Comparison of ENCODE assay signal across 26 cellular contexts in the genomic region with DNA sequence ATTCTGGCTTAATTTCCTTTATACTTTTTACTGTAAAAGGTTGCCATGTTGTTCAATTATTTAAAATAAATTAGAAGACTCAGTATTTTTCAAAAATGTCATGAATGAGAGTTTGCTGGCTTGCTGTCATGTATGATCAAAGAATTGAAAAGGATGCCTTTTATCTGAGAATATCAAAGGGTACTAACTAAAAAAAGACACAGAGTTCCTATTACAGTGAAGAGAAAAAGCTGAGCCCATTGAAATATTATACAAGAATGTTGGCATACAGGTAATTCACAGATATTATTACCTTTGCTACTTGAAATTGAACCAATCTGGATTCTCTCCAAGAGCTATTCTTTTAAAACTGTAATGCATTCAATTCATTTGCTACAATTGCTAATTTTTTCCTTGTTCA.
"Had no signal": no experiment of that assay in that cellular context is flagged by ENCODE, and none has a peak within 500 bp of the region (broad histone marks: within the 10 kb centered on the region; RNA-seq: fewer than 3 reads in every experiment).

No MANE protein-coding gene starts in this region.

- H3K27me3 ChIP-seq: stomach, suprapubic skin, testis, thyroid gland, tibial artery, tibial nerve, transverse colon, upper lobe of left lung, upper lobe of right lung, uterus, vagina had no signal

- H3K4me1 ChIP-seq: thyroid gland, tibial artery, transverse colon, upper lobe of left lung, upper lobe of right lung, uterus had no signal

- ATAC-seq: stimulated activated effector memory CD8-positive, alpha-beta T cell treated with anti-CD3 and anti-CD28 coated beads, Interleukin-12 subunit alpha, Interleukin-12 subunit beta, amount 100 ng/mL, for 72 hours; stimulated activated memory B cell treated with anti-CD40 and anti-IgM and Interleukin-4, amounts not matched to agents 10 μg/mL and 1 μg/mL and 100 μg/mL, for 72 hours; stimulated activated naive B cell treated with anti-CD40 and anti-IgM and Interleukin-4, amounts not matched to agents 10 μg/mL and 1 μg/mL and 100 μg/mL, for 72 hours; stimulated activated naive CD8-positive, alpha-beta T cell treated with anti-CD3 and anti-CD28 coated beads, Interleukin-15, amount 100 ng/mL, for 72 hours; stimulated activated naive CD8-positive, alpha-beta T cell treated with anti-CD3 and anti-CD28 coated beads, Interleukin-15, Interleukin-2, amounts not matched to agents 100 U/mL and 50 U/mL, for 24 hours; upper lobe of right lung had no signal

- H3K27ac ChIP-seq: stomach, suprapubic skin, testis, thoracic aorta, thyroid gland, tibial artery, tibial nerve, transverse colon, upper lobe of left lung, upper lobe of right lung, uterus, vagina had no signal

- H3K9me3 ChIP-seq: stomach, suprapubic skin, testis, thoracic aorta, thyroid gland, tibial artery, tibial nerve, transverse colon, upper lobe of left lung, upper lobe of right lung, uterus, vagina had no signal

- H3K4me3 ChIP-seq: stomach, suprapubic skin, testis, thoracic aorta, thyroid gland, tibial artery, tibial nerve, transverse colon, upper lobe of left lung, upper lobe of right lung, uterus, vagina had no signal

- DNase-seq: stimulated activated CD4-positive, alpha-beta T cell treated with anti-CD3 and anti-CD28 coated beads, Interleukin-2, amount 100 ng/mL, for 48 hours; stimulated activated CD4-positive, alpha-beta T cell treated with anti-CD3 and anti-CD28 coated beads, Interleukin-4, amount 100 ng/mL, for 1 hour; stimulated activated CD4-positive, alpha-beta T cell treated with anti-CD3 and anti-CD28 coated beads, Interleukin-4, amount 100 ng/mL, for 24 hours; stimulated activated CD4-positive, alpha-beta T cell treated with anti-CD3 and anti-CD28 coated beads, Interleukin-4, amount 100 ng/mL, for 4 hours; stimulated activated CD8-positive, alpha-beta memory T cell treated with anti-CD3 and anti-CD28 coated beads, Interleukin-4, amount 100 ng/mL, for 48 hours; stimulated activated naive B cell treated with anti-CD40 and anti-IgM and Interleukin-4, amounts not matched to agents 10 μg/mL and 1 μg/mL and 100 μg/mL, for 72 hours; stimulated activated naive CD4-positive, alpha-beta T cell; stimulated activated naive CD4-positive, alpha-beta T cell treated with Interleukin-2 at 50 U/mL for 16 hours; stimulated activated naive CD8-positive, alpha-beta T cell treated with anti-CD3 and anti-CD28 coated beads, Interleukin-15, amount 100 ng/mL, for 72 hours; stimulated activated naive CD8-positive, alpha-beta T cell treated with anti-CD3 and anti-CD28 coated beads, Interleukin-15, Interleukin-2, amounts not matched to agents 100 U/mL and 50 U/mL, for 24 hours; stomach; substantia nigra; testis; thyroid gland; tibial artery; transverse colon; trophoblast cell; upper lobe of left lung; upper lobe of right lung; uterus had no signal

- H3K36me3 ChIP-seq: stomach, suprapubic skin, thoracic aorta, thyroid gland, tibial artery, tibial nerve, transverse colon, upper lobe of left lung, upper lobe of right lung, uterus, vagina had no signal
